ENCODE assay signal across 12 cellular contexts in the genomic region with DNA sequence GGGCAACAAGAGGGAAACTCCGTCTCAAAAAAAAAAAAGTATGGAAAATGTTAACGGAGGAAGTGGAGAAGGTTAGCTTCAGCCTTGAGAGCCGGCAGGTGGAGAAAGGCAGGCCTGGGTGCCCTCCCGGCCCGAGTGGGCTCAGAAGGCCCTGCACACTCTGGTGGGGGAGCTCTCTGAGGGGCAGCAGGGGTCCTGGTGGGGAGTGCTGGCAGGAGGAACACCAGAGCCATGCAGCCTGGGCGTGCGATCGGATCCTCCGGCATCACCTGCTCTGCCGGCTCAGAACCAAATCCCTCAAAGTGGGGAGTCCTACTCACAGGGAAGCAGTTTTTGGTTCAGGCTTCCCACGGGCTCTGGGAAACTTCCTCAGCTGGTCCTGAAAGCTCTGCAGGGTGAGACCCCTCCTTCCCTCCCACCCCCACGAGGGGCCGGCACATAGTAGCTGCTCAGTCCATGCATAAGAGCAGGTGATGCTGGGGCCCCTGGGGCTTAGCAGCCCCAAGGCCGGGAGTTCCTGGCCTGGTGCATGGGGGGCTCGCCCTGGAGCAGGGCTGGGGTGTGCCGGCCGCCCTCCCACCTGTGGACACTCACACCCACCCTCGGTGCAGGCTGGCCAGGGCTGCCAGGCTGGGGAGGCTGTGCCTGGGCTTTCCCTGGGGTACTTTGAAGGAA. TPM values are rescaled to one million over a fixed set of nuclear protein-coding genes. Genes with fewer than 3 reads are reported as not detected.
A peak's percentile ranks its signal among the peaks of the same experiment; 100 is the strongest.
DNase-seq lines count a peak whose midpoint lies in the region; ATAC-seq, FAIRE-seq and TF ChIP-seq lines count a peak whose summit lies in the region.
"Had no signal": no experiment of that assay in that cellular context is flagged by ENCODE, and none has a peak within 500 bp of the region (broad histone marks: within the 10 kb centered on the region; RNA-seq: fewer than 3 reads in every experiment).

No MANE protein-coding gene starts in this region.

- H3K4me1 ChIP-seq in HCT116 (ENCODE audit: control insufficient read depth in 1 of 2, insufficient read depth in 2 of 2, low read length in 2 of 2) (peaks cover 0 to 7% of the 10 kb centered on the region in 2 experiments; a peak in 1 of 4 replicates), K562 (replicated peaks in 1 of 2; ENCODE audit: control insufficient read depth in 2 of 2, insufficient read depth in 2 of 2, low read length in 2 of 2) (peaks cover 13 to 44% of the 10 kb centered on the region in 2 experiments; a peak in 4 of 5 replicates), lower lobe of right lung (peaks cover 17% of the 10 kb centered on the region)

- H3K4me3 ChIP-seq in HCT116 (replicated peaks in 1 of 2; ENCODE audit: low read depth in 1 of 2, low read length in 2 of 2) (no peak overlapping the region), K562 (peak overlapping the region; percentile 69), lower lobe of right lung (peak overlapping the region; percentile 74)

- peaks cover 25 to 28% of the 10 kb centered on the region in 2 experiments; a peak in 3 of 4 replicates for H3K9me3 ChIP-seq in HCT116 (ENCODE audit: control insufficient read depth in 1 of 2, insufficient read depth in 1 of 2, low read depth in 1 of 2, low read length in 2 of 2)
- H3K9me3 ChIP-seq in K562 (replicated peaks; ENCODE audit: control insufficient read depth, insufficient read depth, low read depth, low read length) = peaks cover 33% of the 10 kb centered on the region
- H3K9me3 ChIP-seq in lower lobe of right lung = peaks cover 4% of the 10 kb centered on the region

- in situ Hi-C loops in K562 (cut with MboI) = no loop called here

- TF ChIP-seq CTCF in HCT116 (IDR thresholded peaks at IDR 0.05 in 2 of 3, conservative IDR thresholded peaks at IDR 0.05 in 1 of 3; ENCODE audit: borderline replicate concordance in 1 of 3, insufficient read depth in 1 of 3, low read depth in 2 of 3, low read length in 2 of 3) (no peak), K562 (IDR thresholded peaks at IDR 0.05 in 2 of 3, conservative IDR thresholded peaks at IDR 0.05 in 1 of 3; ENCODE audit: insufficient read depth in 2 of 3, low read depth in 1 of 3, low read length in 3 of 3) (no peak), lower lobe of right lung (IDR thresholded peaks at IDR 0.05) (no peak)

- H3K27ac ChIP-seq in HCT116 (ENCODE audit: low read depth, low read length) (no peak overlapping the region), K562 (ENCODE audit: extremely low read depth, low read depth, low read length) (no peak overlapping the region), lower lobe of right lung (no peak overlapping the region)

- H3K4me2 ChIP-seq in HCT116 (ENCODE audit: low read length) (no peak overlapping the region), K562 (ENCODE audit: insufficient read depth, low read length) (peak overlapping the region; percentile 75)

- TF ChIP-seq POLR2A in HCT116 (IDR thresholded peaks at IDR 0.05; ENCODE audit: borderline replicate concordance, extremely low read depth, insufficient read depth, insufficient read length) = no peak
- no peak for TF ChIP-seq POLR2A in K562 (conservative IDR thresholded peaks at IDR 0.05)

- H3K9ac ChIP-seq in HCT116 (ENCODE audit: low read length) = no peak overlapping the region
- H3K9ac ChIP-seq in K562 (ENCODE audit: insufficient read depth in 1 of 2, low read depth in 2 of 2, low read length in 2 of 2) = peak overlapping the region in 1 of 2 experiments; percentile 97; a peak in 2 of 4 replicates

- H3K79me2 ChIP-seq in HCT116 (ENCODE audit: insufficient read depth, low read length) (no peaks in the 10 kb centered on the region), K562 (ENCODE audit: control insufficient read depth, insufficient read depth, low read length) (peaks cover 22% of the 10 kb centered on the region)

- intact Hi-C loops in HCT116 (cut with micrococcal nuclease) (no loop called here), K562 (cut with micrococcal nuclease) (no loop called here), lower lobe of right lung (cut with DNase I) (no loop called here)

- H4K20me1 ChIP-seq in HCT116 (ENCODE audit: insufficient read depth) = no peaks in the 10 kb centered on the region
- no peaks in the 10 kb centered on the region for H4K20me1 ChIP-seq in K562 (replicated peaks; ENCODE audit: control insufficient read depth, insufficient read depth, low read length)

- CTCF ChIA-PET in HCT116 (lab: Charles Lee) = no interaction called here
- CTCF ChIA-PET in K562 (lab: Yijun Ruan, JAX; ENCODE audit: low intra/inter-chr PET ratio) = no interaction called here

- H3K9me2 ChIP-seq in HCT116 (ENCODE audit: insufficient read depth) = no peaks in the 10 kb centered on the region

- DNase-seq in HCT116 (ENCODE audit: low read depth, low spot score) (no peak), K562 (ENCODE audit: extremely low read depth in 1 of 4, low spot score in 3 of 4) (no peak), lower lobe of right lung (no peak), superior temporal gyrus (ENCODE audit: extremely low spot score) (peak; percentile 17), activated gamma-delta T cell (lab: John Stamatoyannopoulos, UW) (no peak), Kasumi-1 (lab: John Stamatoyannopoulos, UW) (no peak)
- DNase-seq: activated CD8-positive, alpha-beta memory T cell treated with anti-CD3 and anti-CD28 coated beads for 24 hours; activated naive CD4-positive, alpha-beta T cell treated with anti-CD3 and anti-CD28 coated beads, Interleukin-2, amount 50 U/mL, for 16 hours; kidney glomerular epithelial cell; stimulated activated CD4-positive, alpha-beta T cell treated with anti-CD3 and anti-CD28 coated beads, Interleukin-4, amount 100 ng/mL, for 1 hour; stimulated activated naive CD8-positive, alpha-beta T cell treated with anti-CD3 and anti-CD28 coated beads, Interleukin-15, Interleukin-2, amounts not matched to agents 100 U/mL and 50 U/mL, for 24 hours had no signal

- H3K27me3 ChIP-seq in HCT116 (ENCODE audit: insufficient read depth, low read length) (no peaks in the 10 kb centered on the region), K562 (ENCODE audit: control insufficient read depth in 2 of 2, insufficient read depth in 2 of 2, low read length in 2 of 2) (no peaks in the 10 kb centered on the region), lower lobe of right lung (ENCODE audit: low read depth) (no peaks in the 10 kb centered on the region)

- RAD21 ChIA-PET in HCT116 (lab: Charles Lee; ENCODE audit: low non-redundant PET in 1 of 2, low total read pairs in 2 of 2, uncharacterized antibody in 2 of 2, unreplicated experiment in 2 of 2) = no interaction called here

- H3K36me3 ChIP-seq in HCT116 (ENCODE audit: control insufficient read depth in 1 of 2, insufficient read depth in 2 of 2, low read length in 2 of 2) (peaks cover 5 to 21% of the 10 kb centered on the region in 2 experiments; a peak in 2 of 4 replicates), K562 (ENCODE audit: control insufficient read depth, insufficient read depth, low read length) (peaks cover 42% of the 10 kb centered on the region), lower lobe of right lung (peaks cover 22% of the 10 kb centered on the region)

- ATAC-seq in HCT116 (no peak), K562 (no peak), lower lobe of right lung (no peak), GM18519 (IDR thresholded peaks at IDR 0.05; ENCODE audit: low FRiP score, unreplicated experiment) (no peak)

- H2AFZ ChIP-seq in HCT116 (ENCODE audit: low read depth, low read length, poor library complexity, severe bottlenecking) (no peak overlapping the region), K562 (ENCODE audit: low read depth, low read length) (no peak overlapping the region)

- no peaks in the 10 kb centered on the region for H3K9me1 ChIP-seq in K562 (ENCODE audit: control insufficient read depth, insufficient read depth, low read length)

- 89% methylated on average over 13 of the region's 18 CpGs for WGBS in K562 (ENCODE audit: insufficient coverage, low coverage, missing lambda C conversion rate)

- BruUV-seq in HCT116 (replicated peaks; lab: Mats Ljungman, UMichigan) = TSS peak; percentile 32
- BruUV-seq in K562 (replicated peaks; lab: Mats Ljungman, UMichigan) = no TSS peak

- FAIRE-seq in K562 (lab: Jason Lieb, UNC) = no peak

- POLR2A ChIA-PET in HCT116 (lab: Charles Lee) (no interaction called here), K562 (lab: Yijun Ruan, JAX) (interaction anchor here (0.6 to 0.7 kb wide), 2 partner anchors 12 to 535 kb away, joined by 3 read pairs; no protein-coding TSS in a partner anchor)

- TF ChIP-seq RAD21 in HCT116 (IDR thresholded peaks at IDR 0.05; ENCODE audit: low read depth) (no peak), K562 (CRISPR knock-in tag; conservative IDR thresholded peaks at IDR 0.05 in 1 of 2, IDR thresholded peaks at IDR 0.05 in 1 of 2) (no peak)

- no peak for TF ChIP-seq EP300 in K562 (IDR thresholded peaks at IDR 0.05; ENCODE audit: low read length)

RNA-seq across cellular contexts. Expression of a gene that starts 1.2 kb away (rescaled TPM):
- 9.9 TPM for total RNA-seq in HCT116 (2021; ENCODE audit: unreplicated experiment)
- 8.6 and 10.7 TPM in 2 replicates for polyA plus RNA-seq in HCT116 (2012)
- total RNA-seq in K562 (2011; cell fraction: chromatin; rRNA removed; ENCODE audit: low replicate concordance) = 37.1 and 44.4 TPM in 2 replicates
- 20.8 and 23.0 TPM in 2 replicates for total RNA-seq in K562 (2011; cell fraction: nucleolus; rRNA removed)
- 22.2 and 22.9 TPM in 2 replicates for total RNA-seq in K562 (2011; cell fraction: nucleoplasm; rRNA removed)
- 6.3 and 6.6 TPM in 2 replicates for total RNA-seq in K562 (2014; rRNA removed)
- 1.3 and 1.4 TPM in 2 replicates for total RNA-seq in K562 (2014; rRNA removed; fragmentation: Illumina TruSeq; extraction: Trizol)
- total RNA-seq in K562 (2015; rRNA removed; fragmentation: Illumina TruSeq; extraction: Trizol) = 3.6 TPM in 2 replicates
- 20.0 and 22.7 TPM in 2 replicates for total RNA-seq in K562 (2021)
- 3.8 and 6.1 TPM in 2 replicates for polyA plus RNA-seq in K562 (2011; rRNA removed)
- 2.0 and 2.3 TPM in 2 replicates for polyA plus RNA-seq in K562 (2011; cell fraction: cytosol; rRNA removed)
- 14.3 and 19.9 TPM in 2 replicates for polyA plus RNA-seq in K562 (2011; cell fraction: nucleus; rRNA removed)
- 22.1 and 24.7 TPM in 2 replicates for polyA plus RNA-seq in K562 (2012)
- 8.6 and 10.6 TPM in 2 replicates for polyA plus RNA-seq in K562 (2014; fragmentation: Illumina TruSeq; extraction: Trizol)
- under 1 TPM; 0.08 to 0.11 TPM for polyA plus RNA-seq in K562 (2014; fragmentation: Nextera tagmentation; extraction: Ambion mirVana)
- 7.9 and 10.0 TPM in 2 replicates for polyA plus RNA-seq in K562 (2014; rRNA removed)
- 3.8 and 5.8 TPM in 2 replicates for polyA minus RNA-seq in K562 (2011; rRNA and poly(A)+ RNA removed)
- 10.5 and 19.6 TPM in 2 replicates for polyA minus RNA-seq in K562 (2011; cell fraction: cytosol; rRNA and poly(A)+ RNA removed)
- polyA minus RNA-seq in K562 (2011; cell fraction: nucleus; rRNA and poly(A)+ RNA removed) = 6.9 and 14.9 TPM in 2 replicates
- 27.9 TPM for total RNA-seq in lower lobe of right lung

RNA-seq across cellular contexts. Expression of a gene that starts 15.2 kb away (rescaled TPM):
- total RNA-seq in HCT116 (2021; ENCODE audit: unreplicated experiment) (152 TPM), K562 (2014; rRNA removed) (29.8 and 47.3 TPM in 2 replicates), K562 (2014; rRNA removed; fragmentation: Illumina TruSeq; extraction: Trizol) (18.7 and 23.6 TPM in 2 replicates), K562 (2015; rRNA removed; fragmentation: Illumina TruSeq; extraction: Trizol) (26.0 and 27.1 TPM in 2 replicates), K562 (2021) (98.3 and 98.5 TPM in 2 replicates), lower lobe of right lung (84.8 TPM)
- 140 and 154 TPM in 2 replicates for polyA plus RNA-seq in HCT116 (2012)
- 239 and 410 TPM in 2 replicates for total RNA-seq in K562 (2011; cell fraction: chromatin; rRNA removed; ENCODE audit: low replicate concordance)
- 169 and 192 TPM in 2 replicates for total RNA-seq in K562 (2011; cell fraction: nucleolus; rRNA removed)
- total RNA-seq in K562 (2011; cell fraction: nucleoplasm; rRNA removed) = 154 and 170 TPM in 2 replicates
- polyA plus RNA-seq in K562 (2011; rRNA removed) (28.0 and 45.4 TPM in 2 replicates), K562 (2014; fragmentation: Illumina TruSeq; extraction: Trizol) (36.5 and 40.9 TPM in 2 replicates), K562 (2014; fragmentation: Nextera tagmentation; extraction: Ambion mirVana) (10 to 100 TPM in 1 of 2 experiments, 1 to 10 TPM in 1; 8.9 to 20.2 TPM), K562 (2014; rRNA removed) (42.3 and 50.3 TPM in 2 replicates)
- polyA plus RNA-seq in K562 (2011; cell fraction: cytosol; rRNA removed) = 46.1 and 77.8 TPM in 2 replicates
- polyA plus RNA-seq in K562 (2011; cell fraction: nucleus; rRNA removed) = 191 and 272 TPM in 2 replicates
- polyA plus RNA-seq in K562 (2012) = 79.2 and 88.0 TPM in 2 replicates
- 41.7 and 49.7 TPM in 2 replicates for polyA minus RNA-seq in K562 (2011; rRNA and poly(A)+ RNA removed)
- polyA minus RNA-seq in K562 (2011; cell fraction: cytosol; rRNA and poly(A)+ RNA removed) = 67.8 and 69.4 TPM in 2 replicates
- polyA minus RNA-seq in K562 (2011; cell fraction: nucleus; rRNA and poly(A)+ RNA removed) = 54.7 and 67.0 TPM in 2 replicates

RNA-seq across cellular contexts. Expression of a gene that starts 20.1 kb away (rescaled TPM):
- total RNA-seq in HCT116 (2021; ENCODE audit: unreplicated experiment) (35.2 TPM), K562 (2014; rRNA removed) (26.2 and 29.8 TPM in 2 replicates), K562 (2014; rRNA removed; fragmentation: Illumina TruSeq; extraction: Trizol) (18.0 and 21.1 TPM in 2 replicates), K562 (2015; rRNA removed; fragmentation: Illumina TruSeq; extraction: Trizol) (23.5 and 24.9 TPM in 2 replicates), K562 (2021) (28.1 and 32.1 TPM in 2 replicates), lower lobe of right lung (28.1 TPM)
- 32.5 and 35.2 TPM in 2 replicates for polyA plus RNA-seq in HCT116 (2012)
- 33.2 and 69.9 TPM in 2 replicates for total RNA-seq in K562 (2011; cell fraction: chromatin; rRNA removed; ENCODE audit: low replicate concordance)
- total RNA-seq in K562 (2011; cell fraction: nucleolus; rRNA removed) = 27.5 and 33.9 TPM in 2 replicates
- 30.4 and 32.0 TPM in 2 replicates for total RNA-seq in K562 (2011; cell fraction: nucleoplasm; rRNA removed)
- polyA plus RNA-seq in K562 (2011; rRNA removed) (21.7 and 25.8 TPM in 2 replicates), K562 (2014; fragmentation: Illumina TruSeq; extraction: Trizol) (31.0 and 34.7 TPM in 2 replicates), K562 (2014; fragmentation: Nextera tagmentation; extraction: Ambion mirVana) (1 to 10 TPM; 2.0 to 4.4 TPM), K562 (2014; rRNA removed) (26.1 and 29.1 TPM in 2 replicates)
- 19.4 and 22.5 TPM in 2 replicates for polyA plus RNA-seq in K562 (2011; cell fraction: cytosol; rRNA removed)
- 25.5 and 28.4 TPM in 2 replicates for polyA plus RNA-seq in K562 (2011; cell fraction: nucleus; rRNA removed)
- 44.5 and 51.0 TPM in 2 replicates for polyA plus RNA-seq in K562 (2012)
- polyA minus RNA-seq in K562 (2011; rRNA and poly(A)+ RNA removed) = 10.9 and 11.3 TPM in 2 replicates
- polyA minus RNA-seq in K562 (2011; cell fraction: cytosol; rRNA and poly(A)+ RNA removed) = 10.4 and 15.7 TPM in 2 replicates
- 4.4 and 7.1 TPM in 2 replicates for polyA minus RNA-seq in K562 (2011; cell fraction: nucleus; rRNA and poly(A)+ RNA removed)

RNA-seq across cellular contexts. Expression of a gene that starts 38.1 kb away (rescaled TPM):
- total RNA-seq in HCT116 (2021; ENCODE audit: unreplicated experiment) (22.1 TPM), K562 (2014; rRNA removed) (2.0 and 6.2 TPM in 2 replicates), K562 (2014; rRNA removed; fragmentation: Illumina TruSeq; extraction: Trizol) (0.99 and 1.1 TPM in 2 replicates), K562 (2015; rRNA removed; fragmentation: Illumina TruSeq; extraction: Trizol) (0.64 and 1.2 TPM in 2 replicates), K562 (2021) (3.6 and 3.8 TPM in 2 replicates), lower lobe of right lung (10.2 TPM)
- polyA plus RNA-seq in HCT116 (2012) = 14.6 and 16.4 TPM in 2 replicates
- total RNA-seq in K562 (2011; cell fraction: chromatin; rRNA removed; ENCODE audit: low replicate concordance) = 4.8 and 7.6 TPM in 2 replicates
- 3.3 and 3.8 TPM in 2 replicates for total RNA-seq in K562 (2011; cell fraction: nucleolus; rRNA removed)
- 1.7 and 5.0 TPM in 2 replicates for total RNA-seq in K562 (2011; cell fraction: nucleoplasm; rRNA removed)
- polyA plus RNA-seq in K562 (2011; rRNA removed) (2.5 and 2.7 TPM in 2 replicates), K562 (2014; fragmentation: Illumina TruSeq; extraction: Trizol) (1.4 and 3.2 TPM in 2 replicates), K562 (2014; fragmentation: Nextera tagmentation; extraction: Ambion mirVana) (under 1 TPM; 0.13 to 0.38 TPM), K562 (2014; rRNA removed) (3.2 and 4.6 TPM in 2 replicates)
- 4.3 and 9.2 TPM in 2 replicates for polyA plus RNA-seq in K562 (2011; cell fraction: cytosol; rRNA removed)
- polyA plus RNA-seq in K562 (2011; cell fraction: nucleus; rRNA removed) = 3.6 and 6.3 TPM in 2 replicates
- 3.7 and 4.9 TPM in 2 replicates for polyA plus RNA-seq in K562 (2012)
- polyA minus RNA-seq in K562 (2011; rRNA and poly(A)+ RNA removed) = 0.56 and 0.60 TPM in 2 replicates
- polyA minus RNA-seq in K562 (2011; cell fraction: cytosol; rRNA and poly(A)+ RNA removed) = 1.2 and 3.5 TPM in 2 replicates
- 1.9 and 2.1 TPM in 2 replicates for polyA minus RNA-seq in K562 (2011; cell fraction: nucleus; rRNA and poly(A)+ RNA removed)

Comparison
In these comparisons a context has a peak if more than half of its experiments do, and no peak if none do; other contexts are left out.
1. H3K4me3 ChIP-seq: peak in K562 (single experiment) and lower lobe of right lung (single experiment); none in HCT116 (0 of 2).